Comparison of ENCODE assay signal across 19 cellular contexts in genomic region chr6:1406306-1407058, GRCh38. TPM values are rescaled to one million over a fixed set of nuclear protein-coding genes. Genes with fewer than 3 reads are reported as not detected.
A peak's percentile ranks its signal among the peaks of the same experiment; 100 is the strongest.
DNase-seq lines count a peak whose midpoint lies in the region; ATAC-seq, FAIRE-seq and TF ChIP-seq lines count a peak whose summit lies in the region.
"Had no signal": no experiment of that assay in that cellular context is flagged by ENCODE, and none has a peak within 500 bp of the region (broad histone marks: within the 10 kb centered on the region; RNA-seq: fewer than 3 reads in every experiment).

No MANE protein-coding gene starts in this region.

- H2BK5ac ChIP-seq in neuronal stem cell (ENCODE audit: low read length), result no peak overlapping the region

- H3K27me3 ChIP-seq in BLaER1 (peaks cover 47% of the 10 kb centered on the region; the same call in 1 of the 2 replicates), neuronal stem cell (ENCODE audit: control insufficient read depth in 3 of 3, insufficient read depth in 3 of 3, low read depth in 1 of 3, low read length in 3 of 3) (no peaks in the 10 kb centered on the region)

- peak overlapping the region; percentile 32 for H3K4me2 ChIP-seq in BLaER1
- H3K4me2 ChIP-seq in neuronal stem cell (ENCODE audit: insufficient read depth, low read length, poor library complexity, severe bottlenecking), result no peak overlapping the region
- H3K4me2 ChIP-seq: hepatocyte had no signal

- intact Hi-C loops in left colon (cut with DNase I, micrococcal nuclease), result no loop called here

- H3K14ac ChIP-seq in neuronal stem cell (ENCODE audit: low read length), result no peak overlapping the region

- no peaks in the 10 kb centered on the region for H3K36me3 ChIP-seq in BLaER1
- H3K36me3 ChIP-seq in neuronal stem cell (replicated peaks in 1 of 2; ENCODE audit: control insufficient read depth in 2 of 2, insufficient read depth in 2 of 2, low read length in 2 of 2), result no peaks in the 10 kb centered on the region

- H2AFZ ChIP-seq in neuronal stem cell (ENCODE audit: low read length), result no peak overlapping the region
- H2AFZ ChIP-seq: hepatocyte had no signal

- no peak overlapping the region for H2AK5ac ChIP-seq in neuronal stem cell (ENCODE audit: low read depth, low read length)

- TF ChIP-seq POLR2A in GM12891 (IDR thresholded peaks at IDR 0.05; ENCODE audit: low read depth, low read length), result no peak

- no peak overlapping the region for H2BK15ac ChIP-seq in neuronal stem cell (ENCODE audit: low read length)

- no peak for ATAC-seq in left colon
- ATAC-seq: PC-3 had no signal

- H2BK120ac ChIP-seq in neuronal stem cell (ENCODE audit: low read depth, low read length), result no peak overlapping the region

- DNase-seq in M059J (ENCODE audit: low read depth), result peak; percentile 70
- DNase-seq in astrocyte of the hippocampus (ENCODE audit: low read depth, low spot score), result peak; percentile 60
- no peak for DNase-seq in neuronal stem cell (ENCODE audit: low spot score)
- DNase-seq in GM12891 (ENCODE audit: insufficient read length, low spot score), result no peak
- no peak for DNase-seq in left colon
- DNase-seq in D341Med (ENCODE audit: low spot score), result no peak
- no peak for DNase-seq in DMS53 (lab: John Stamatoyannopoulos, UW)
- DNase-seq: activated B cell treated with CpG ODN at 0.5 μM for 24 hours; CD4-positive, alpha-beta T cell; NCI-H1417 treated with DMSO at 0.1 percent for 48 hours; NCI-H226; PC-3; stimulated activated CD4-positive, alpha-beta T cell treated with anti-CD3 and anti-CD28 coated beads, Interleukin-15, amount 100 ng/mL, for 24 hours; SW 1271 had no signal

- H4K8ac ChIP-seq in neuronal stem cell (ENCODE audit: low read depth, low read length), result no peak overlapping the region

- no peaks in the 10 kb centered on the region for H4K20me1 ChIP-seq in BLaER1

- H3K27ac ChIP-seq in BLaER1 (no peak overlapping the region), neuronal stem cell (replicated peaks; ENCODE audit: low read length) (no peak overlapping the region)
- H3K27ac ChIP-seq: hepatocyte had no signal

- H3K9me3 ChIP-seq in BLaER1, result peaks cover 5% of the 10 kb centered on the region; the same call in 1 of the 2 replicates
- no peaks in the 10 kb centered on the region for H3K9me3 ChIP-seq in neuronal stem cell (replicated peaks in 1 of 2; ENCODE audit: control insufficient read depth in 2 of 2, insufficient read depth in 1 of 2, low read depth in 1 of 2, low read length in 2 of 2)

- no peaks in the 10 kb centered on the region for H3K79me1 ChIP-seq in neuronal stem cell (ENCODE audit: low read depth, low read length)

- H3K9ac ChIP-seq in BLaER1 (no peak overlapping the region), neuronal stem cell (ENCODE audit: low read depth, low read length, poor library complexity) (no peak overlapping the region)

- H3K4me1 ChIP-seq in BLaER1, result peaks cover 18% of the 10 kb centered on the region
- peaks cover 2 to 7% of the 10 kb centered on the region in 2 donors for H3K4me1 ChIP-seq in neuronal stem cell (ENCODE audit: control insufficient read depth in 2 of 2, insufficient read depth in 1 of 2, low read depth in 1 of 2, low read length in 2 of 2)

- no peak overlapping the region for H2BK12ac ChIP-seq in neuronal stem cell (ENCODE audit: low read length)

- FAIRE-seq in GM12891 (lab: Jason Lieb, UNC), result no peak
- FAIRE-seq: G401.6 had no signal

- H4K91ac ChIP-seq in neuronal stem cell (ENCODE audit: low read depth, low read length, poor library complexity), result no peak overlapping the region

- H3K23ac ChIP-seq in neuronal stem cell (ENCODE audit: low read depth, low read length, poor library complexity), result no peak overlapping the region

- no peak overlapping the region for H3K4ac ChIP-seq in neuronal stem cell (ENCODE audit: low read length)

- H3K18ac ChIP-seq in neuronal stem cell (ENCODE audit: low read length), result peak overlapping the region; percentile 48

- WGBS in neuronal stem cell (ENCODE audit: extremely low coverage in 2 of 2, insufficient read length in 2 of 2, insufficient replicate concordance in 1 of 2), 2 donors, result no CpG with 5 or more reads among the region's 13 CpGs

- H3K4me3 ChIP-seq in BLaER1 (no peak overlapping the region), neuronal stem cell (ENCODE audit: low read length in 2 of 2) (no peak overlapping the region)
- H3K4me3 ChIP-seq: hepatocyte had no signal

TF ChIP-seq in GM12891, 5 proteins besides CTCF, POLR2A, EP300 and RAD21:
- TF ChIP-seq POLR2AphosphoS5 (IDR thresholded peaks at IDR 0.05; ENCODE audit: low read depth, low read length) (no peak), PAX5 (IDR thresholded peaks at IDR 0.05; ENCODE audit: insufficient read depth, low read length, severe bottlenecking) (no peak), POU2F2 (IDR thresholded peaks at IDR 0.05; ENCODE audit: low read depth, low read length) (no peak), TAF1 (IDR thresholded peaks at IDR 0.05; ENCODE audit: low read depth, low read length) (no peak), SPI1 (IDR thresholded peaks at IDR 0.05; ENCODE audit: low read depth, low read length) (no peak)

RNA-seq across cellular contexts. Expression of gene FOXF2, which starts 17.1 kb away (rescaled TPM):
- 2.7 and 4.1 TPM in 2 replicates for total RNA-seq in M059J (2014; rRNA removed; shearing (Covaris generic))
- not detected for polyA plus RNA-seq in neuronal stem cell (2013, experiment 1 of 2)
- polyA plus RNA-seq in neuronal stem cell (2013, experiment 2 of 2), result not detected
- polyA plus RNA-seq in GM12891 (2012; ENCODE audit: low read depth, missing spikeins), result 0.09 TPM
- 10 to 100 TPM in 1 of 2 donors, 1 to 10 TPM in 1; 3.0 to 15.2 TPM for total RNA-seq in left colon
- total RNA-seq: activated B cell treated with CpG ODN at 0.5 μM for 24 hours; CD4-positive, alpha-beta T cell; myocyte; PC-3 had no signal
- polyA plus RNA-seq: IgD-negative memory B cell had no signal

Comparison
In these comparisons a context has a peak if more than half of its experiments do, and no peak if none do; other contexts are left out.
1. DNase-seq: peak in M059J (single experiment) and astrocyte of the hippocampus (single experiment); none in neuronal stem cell (single experiment), GM12891 (single experiment), left colon (0 of 2), D341Med (single experiment) and DMS53 (single experiment).